In the genomic region with DNA sequence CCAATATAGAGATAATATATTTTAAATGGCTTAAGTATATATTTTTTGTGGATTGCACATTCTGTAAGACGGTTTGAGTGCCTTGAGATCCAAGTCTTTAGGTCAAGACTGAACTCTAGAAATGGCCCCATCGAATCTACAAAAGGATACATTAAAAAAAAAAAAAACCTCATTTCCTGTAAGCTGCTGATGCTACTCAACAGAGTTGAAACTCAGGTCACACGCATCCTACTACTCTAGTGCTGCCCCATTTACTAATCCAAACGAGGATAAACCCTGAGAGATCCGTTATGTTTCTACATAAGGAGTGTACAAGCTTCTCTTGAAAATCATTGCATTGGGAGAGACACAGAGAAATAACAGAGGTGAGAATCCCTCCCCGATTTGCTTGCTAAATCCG, we compare ENCODE assay signal across 30 cellular contexts.
"Had no signal": no experiment of that assay in that cellular context is flagged by ENCODE, and none has a peak within 500 bp of the region (broad histone marks: within the 10 kb centered on the region; RNA-seq: fewer than 3 reads in every experiment).

No MANE protein-coding gene starts in this region.

- H3K36me3 Mint-ChIP-seq: activated naive CD4-positive, alpha-beta T cell treated with anti-CD3 and anti-CD28 coated beads, Interleukin-2, amount 50 U/mL, for 72 hours; T-cell; type B pancreatic cell had no signal

- H3K4me3 Mint-ChIP-seq: activated CD4-positive, alpha-beta T cell treated with anti-CD3 and anti-CD28 coated beads for 36 hours; activated T-cell treated with anti-CD3 and anti-CD28 coated beads, Interleukin-2, amount 50 U/mL, for 24 hours; effector memory CD8-positive, alpha-beta T cell; nephron; stimulated activated naive CD8-positive, alpha-beta T cell treated with anti-CD3 and anti-CD28 coated beads, Interleukin-15, Interleukin-2, amounts not matched to agents 100 ng/mL and 50 ng/mL, for 24 hours; T-cell; T-helper 2 cell treated with Interferon-gamma antibody and Interleukin-4, amounts not matched to agents 5 μg/mL and 100 μg/mL, for 36 hours; type B pancreatic cell had no signal

- H3K27me3 ChIP-seq: adrenal gland, body of pancreas, dorsolateral prefrontal cortex, gastroesophageal sphincter, hepatocyte, spleen, uterus had no signal

- H3K4me1 ChIP-seq: body of pancreas had no signal

- H2AFZ ChIP-seq: hepatocyte had no signal

- H3K27ac Mint-ChIP-seq: activated CD4-positive, alpha-beta T cell treated with anti-CD3 and anti-CD28 coated beads for 36 hours; activated T-cell treated with anti-CD3 and anti-CD28 coated beads, Interleukin-2, amount 50 U/mL, for 24 hours; nephron; T-cell; T-helper 2 cell treated with Interferon-gamma antibody and Interleukin-4, amounts not matched to agents 5 μg/mL and 100 μg/mL, for 36 hours; type B pancreatic cell had no signal

- H3K27ac ChIP-seq: adrenal gland, body of pancreas, coronary artery, dorsolateral prefrontal cortex, gastroesophageal sphincter, hepatocyte, spleen, uterus had no signal

- H3K9me3 ChIP-seq: adrenal gland, body of pancreas, gastroesophageal sphincter, mucosa of descending colon, spleen, uterus had no signal

- H3K4me2 ChIP-seq: hepatocyte had no signal

- H3K27me3 Mint-ChIP-seq: activated CD4-positive, alpha-beta T cell treated with anti-CD3 and anti-CD28 coated beads for 36 hours; activated T-cell treated with anti-CD3 and anti-CD28 coated beads, Interleukin-2, amount 50 U/mL, for 24 hours; effector memory CD8-positive, alpha-beta T cell; stimulated activated naive CD8-positive, alpha-beta T cell treated with anti-CD3 and anti-CD28 coated beads, Interleukin-15, Interleukin-2, amounts not matched to agents 100 ng/mL and 50 ng/mL, for 24 hours; T-cell; type B pancreatic cell had no signal

- DNase-seq: activated CD4-positive, alpha-beta T cell treated with anti-CD3 and anti-CD28 coated beads for 36 hours; activated CD4-positive, CD25-positive, alpha-beta regulatory T cell; activated CD8-positive, alpha-beta memory T cell treated with anti-CD3 and anti-CD28 coated beads for 24 hours; activated CD8-positive, alpha-beta memory T cell treated with anti-CD3 and anti-CD28 coated beads, Interleukin-2, amount 50 U/mL, for 4 hours; activated gamma-delta T cell treated with Interleukin-2 at 50 U/mL for 16 hours; activated T-cell treated with anti-CD3 and anti-CD28 coated beads, Interleukin-2, amount 50 U/mL, for 24 hours; adrenal gland; aorta; body of pancreas; cerebellar nuclear complex; dorsolateral prefrontal cortex; effector memory CD8-positive, alpha-beta T cell; erythroblast; left cardiac atrium; left ventricle myocardium superior; mucosa of descending colon; posterior cingulate gyrus; right cardiac atrium; spleen; substantia nigra; T-cell; uterus had no signal

- H3K9me3 Mint-ChIP-seq: activated T-cell treated with anti-CD3 and anti-CD28 coated beads, Interleukin-2, amount 50 U/mL, for 24 hours; effector memory CD8-positive, alpha-beta T cell; nephron; stimulated activated naive CD8-positive, alpha-beta T cell treated with anti-CD3 and anti-CD28 coated beads, Interleukin-15, Interleukin-2, amounts not matched to agents 100 ng/mL and 50 ng/mL, for 24 hours; T-cell; T-helper 2 cell treated with Interferon-gamma antibody and Interleukin-4, amounts not matched to agents 5 μg/mL and 100 μg/mL, for 36 hours; type B pancreatic cell had no signal

- ATAC-seq: activated CD4-positive, alpha-beta T cell treated with anti-CD3 and anti-CD28 coated beads for 36 hours; body of pancreas; effector memory CD8-positive, alpha-beta T cell; mucosa of descending colon had no signal

- H3K36me3 ChIP-seq: adrenal gland, gastroesophageal sphincter, spleen, uterus had no signal

- H3K4me3 ChIP-seq: adrenal gland, body of pancreas, coronary artery, dorsolateral prefrontal cortex, gastroesophageal sphincter, hepatocyte, mucosa of descending colon, spleen, uterus had no signal

- H3K79me2 ChIP-seq: hepatocyte had no signal
